In the genomic region with DNA sequence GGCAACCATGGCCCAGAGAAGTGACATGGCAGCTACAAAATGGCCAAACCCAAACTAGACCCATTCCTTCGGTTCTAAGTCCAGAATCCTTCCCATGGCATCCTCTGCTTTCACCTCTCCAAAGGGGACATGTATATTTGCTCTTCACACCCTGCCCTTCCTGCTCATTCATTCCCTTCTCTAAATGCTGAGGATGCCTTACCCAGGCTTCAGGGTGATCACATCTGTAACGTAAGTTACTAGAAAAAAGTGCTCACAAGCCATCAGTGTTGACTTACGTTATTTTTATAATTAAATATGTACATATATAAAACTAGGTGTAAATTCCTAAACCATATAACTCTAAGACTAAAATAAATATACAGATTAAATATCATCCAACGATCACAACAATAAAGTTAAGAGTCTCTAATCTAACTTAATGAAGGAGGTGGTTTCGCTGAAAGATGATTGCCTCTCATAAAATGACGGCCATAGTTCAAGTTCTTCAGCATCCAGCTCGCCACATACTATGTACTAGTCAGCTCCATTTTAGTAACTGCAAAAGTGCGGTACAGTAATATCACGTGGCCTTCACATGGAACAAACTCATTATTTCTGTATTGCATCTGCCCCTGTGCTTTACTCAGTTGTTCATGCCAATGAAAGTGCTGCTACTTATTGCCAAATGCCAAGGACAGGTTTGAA, we compare ENCODE assay signal across 21 cellular contexts.
"Had no signal": no experiment of that assay in that cellular context is flagged by ENCODE, and none has a peak within 500 bp of the region (broad histone marks: within the 10 kb centered on the region; RNA-seq: fewer than 3 reads in every experiment).

No MANE protein-coding gene starts in this region.

- ATAC-seq: activated naive CD8-positive, alpha-beta T cell treated with anti-CD3 and anti-CD28 coated beads, Interleukin-2, amount 50 U/mL, for 24 hours; activated T-cell treated with anti-CD3 and anti-CD28 coated beads, Interleukin-2, amount 50 U/mL, for 4 hours; gastroesophageal sphincter; left lung; naive thymus-derived CD4-positive, alpha-beta T cell; right lobe of liver; stimulated activated effector memory CD8-positive, alpha-beta T cell treated with anti-CD3 and anti-CD28 coated beads, Interleukin-12 subunit alpha, Interleukin-12 subunit beta, amount 100 ng/mL, for 72 hours; T-helper 17 cell had no signal

- H3K27me3 ChIP-seq: gastroesophageal sphincter, left lung, right lobe of liver, thyroid gland had no signal

- H3K9me3 ChIP-seq: gastroesophageal sphincter, left lung, right lobe of liver, SK-N-SH, thyroid gland had no signal

- H3K36me3 ChIP-seq: gastroesophageal sphincter, left lung, right lobe of liver, thyroid gland had no signal

- H3K27ac ChIP-seq: left lung, right lobe of liver, skin epidermis, thyroid gland had no signal

- H3K4me1 ChIP-seq: left lung, right lobe of liver had no signal

- H3K4me3 ChIP-seq: gastroesophageal sphincter, left lung, right lobe of liver, skin epidermis, thyroid gland had no signal

- DNase-seq: activated CD4-positive, alpha-beta memory T cell treated with anti-CD3 and anti-CD28 coated beads for 36 hours; activated CD4-positive, alpha-beta T cell treated with anti-CD3 and anti-CD28 coated beads, Interleukin-2, amount 10 ng/mL, durations not matched to agents 24 days and 14 days; activated CD4-positive, CD25-positive, alpha-beta regulatory T cell treated with anti-CD3 and anti-CD28 coated beads, Interleukin-2, amount 50 U/mL, for 72 hours; activated naive CD8-positive, alpha-beta T cell treated with anti-CD3 and anti-CD28 coated beads, Interleukin-2, amount 50 U/mL, for 24 hours; activated T-cell treated with anti-CD3 and anti-CD28 coated beads, Interleukin-2, amount 50 U/mL, for 4 hours; amygdala; central memory CD4-positive, alpha-beta T cell; effector CD8-positive, alpha-beta T cell; left lung; naive thymus-derived CD4-positive, alpha-beta T cell; occipital lobe; right lobe of liver; SK-N-SH; stimulated activated CD4-positive, alpha-beta T cell treated with anti-CD3 and anti-CD28 coated beads, Interleukin-4, amount 100 ng/mL, for 24 hours; SW 1271; T-helper 17 cell; T1000; thyroid gland had no signal
